Comparison of ENCODE assay signal across 5 cellular contexts in the genomic region with DNA sequence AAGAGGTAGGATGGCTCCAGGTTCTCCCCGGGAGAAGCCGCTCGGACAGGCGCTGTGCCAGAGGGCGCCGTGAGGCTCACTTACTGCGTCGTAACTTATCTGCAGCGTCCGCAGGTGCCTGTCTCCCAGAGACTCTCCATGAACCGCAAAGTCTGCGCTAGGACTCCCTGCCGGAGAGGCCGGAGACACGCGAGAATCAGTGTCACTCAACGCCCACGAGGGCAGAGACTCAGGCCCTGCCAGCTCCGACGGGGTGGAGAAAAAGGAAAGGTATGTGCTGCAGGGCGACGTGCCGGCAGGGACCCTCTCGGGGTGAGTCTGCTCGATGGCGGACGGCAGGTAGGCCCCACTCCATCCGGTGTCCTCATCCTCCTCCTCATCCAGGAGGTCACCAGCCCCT. TPM values are rescaled to one million over a fixed set of nuclear protein-coding genes. Genes with fewer than 3 reads are reported as not detected.
A peak's percentile ranks its signal among the peaks of the same experiment; 100 is the strongest.
DNase-seq lines count a peak whose midpoint lies in the region; ATAC-seq, FAIRE-seq and TF ChIP-seq lines count a peak whose summit lies in the region.
"Not testable (repeated sequence)": the region's sequence is repeated elsewhere in the genome, so short reads cannot be mapped to it uniquely, and the experiment has no call there.

No MANE protein-coding gene starts in this region.

- peak overlapping the region; percentile 78 for H3K27ac ChIP-seq in RWPE1
- H3K27ac ChIP-seq in GM12878 (ENCODE audit: control insufficient read depth, insufficient read depth) = not testable (repeated sequence)

- not testable (repeated sequence) for H3K27me3 ChIP-seq in GM12878 (replicated peaks in 1 of 2; ENCODE audit: control insufficient read depth in 2 of 2, insufficient read depth in 2 of 2, low read length in 1 of 2)

- H3K9me3 ChIP-seq in GM12878 (replicated peaks; ENCODE audit: control insufficient read depth, insufficient read depth, low read length) = not testable (repeated sequence)

- not testable (repeated sequence) for TF ChIP-seq EP300 in GM12878 (IDR thresholded peaks at IDR 0.05; ENCODE audit: borderline replicate concordance in 1 of 2, control insufficient read depth in 1 of 2, low read depth in 2 of 2, low read length in 2 of 2)

- FAIRE-seq in GM12892 (lab: Jason Lieb, UNC); GM12878 (lab: Jason Lieb, UNC): not testable (repeated sequence)

- CTCF ChIA-PET in RWPE1 (lab: Yijun Ruan, JAX); GM12878 (lab: Yijun Ruan, JAX): not testable (repeated sequence)

- RAD21 ChIA-PET in GM12878 (lab: Charles Lee; ENCODE audit: unreplicated experiment) = not testable (repeated sequence)

- not testable (repeated sequence) for TF ChIP-seq RAD21 in GM12878 (IDR thresholded peaks at IDR 0.05; ENCODE audit: insufficient read depth, low read depth, low read length)

- H3K4me2 ChIP-seq in GM12878 (ENCODE audit: control insufficient read depth, insufficient read depth) = not testable (repeated sequence)

- SMC1A ChIA-PET in GM12878 (lab: Charles Lee; ENCODE audit: uncharacterized antibody, unreplicated experiment) = not testable (repeated sequence)

- not testable (repeated sequence) for H4K20me1 ChIP-seq in GM12878 (ENCODE audit: control insufficient read depth, insufficient read depth)

- TSS peak; percentile 27 for BruUV-seq in GM12878 (replicated peaks; lab: Mats Ljungman, UMichigan)

- H3K4me1 Mint-ChIP-seq in activated T-cell treated with anti-CD3 and anti-CD28 coated beads, Interleukin-2, amount 50 U/mL, for 24 hours (ENCODE audit: low read depth) = peaks cover 75% of the 10 kb centered on the region
- H3K4me1 Mint-ChIP-seq in natural killer cell = peaks cover 31 to 42% of the 10 kb centered on the region in 2 donors

- not testable (repeated sequence) for DNase-seq in GM12892 (ENCODE audit: insufficient read length); RWPE1 (ENCODE audit: low spot score); activated T-cell treated with anti-CD3 and anti-CD28 coated beads, Interleukin-2, amount 50 U/mL, for 24 hours; GM12878 (ENCODE audit: low read depth, low spot score); natural killer cell

- H3K27me3 Mint-ChIP-seq in activated T-cell treated with anti-CD3 and anti-CD28 coated beads, Interleukin-2, amount 50 U/mL, for 24 hours; natural killer cell (ENCODE audit: low read depth in 2 of 2): not testable (repeated sequence)

- H2AFZ ChIP-seq in GM12878 (ENCODE audit: control insufficient read depth, low read depth, low read length) = not testable (repeated sequence)

- H3K4me3 ChIP-seq in GM12878 = not testable (repeated sequence)

- over 99% methylated on average over 28 of the region's 28 CpGs for WGBS in GM12878 (ENCODE audit: insufficient coverage, insufficient replicate concordance, low lambda C conversion rate, missing lambda C conversion rate)

- intact Hi-C loops in GM12878 (cut with micrococcal nuclease; ENCODE audit: unreplicated experiment) = not testable (repeated sequence)
- intact Hi-C loops in natural killer cell (cut with micrococcal nuclease) = loop anchor here (10.0 kb wide), 1 partner anchor 92 kb away; no protein-coding TSS in a partner anchor

- H3K9ac ChIP-seq in GM12878 (ENCODE audit: control insufficient read depth, insufficient read depth, low read length) = not testable (repeated sequence)

- peaks cover 4 to 18% of the 10 kb centered on the region in 2 experiments; a peak in 3 of 4 replicates for H3K36me3 ChIP-seq in GM12878 (ENCODE audit: control insufficient read depth in 2 of 2, insufficient read depth in 2 of 2, low read length in 1 of 2)

- peak overlapping the region; percentile 22 for H3K27ac Mint-ChIP-seq in activated T-cell treated with anti-CD3 and anti-CD28 coated beads, Interleukin-2, amount 50 U/mL, for 24 hours
- not testable (repeated sequence) for H3K27ac Mint-ChIP-seq in natural killer cell

- peaks cover 87% of the 10 kb centered on the region for H3K36me3 Mint-ChIP-seq in activated T-cell treated with anti-CD3 and anti-CD28 coated beads, Interleukin-2, amount 50 U/mL, for 24 hours (ENCODE audit: low read depth)
- not testable (repeated sequence) for H3K36me3 Mint-ChIP-seq in natural killer cell

- not testable (repeated sequence) for ATAC-seq in GM12878, natural killer cell

- H3K4me3 Mint-ChIP-seq in activated T-cell treated with anti-CD3 and anti-CD28 coated beads, Interleukin-2, amount 50 U/mL, for 24 hours = not testable (repeated sequence)
- H3K4me3 Mint-ChIP-seq in natural killer cell = peak overlapping the region; percentile 25

- not testable (repeated sequence) for H3K9me3 Mint-ChIP-seq in activated T-cell treated with anti-CD3 and anti-CD28 coated beads, Interleukin-2, amount 50 U/mL, for 24 hours; natural killer cell

- POLR2A ChIA-PET in RWPE1 (lab: Yijun Ruan, JAX; ENCODE audit: low non-redundant PET); GM12878 (lab: Charles Lee): not testable (repeated sequence)

- 0 out of 2 replicates have a peak, but pooled peaks have one; percentile 30 for TF ChIP-seq POLR2A in GM12892 (IDR thresholded peaks at IDR 0.05; ENCODE audit: low read depth, low read length)
- not testable (repeated sequence) for TF ChIP-seq POLR2A in GM12878 (IDR thresholded peaks at IDR 0.05; ENCODE audit: low read depth, low read length)

- TF ChIP-seq CTCF in RWPE1 (conservative IDR thresholded peaks at IDR 0.05; ENCODE audit: low read depth); GM12878 (IDR thresholded peaks at IDR 0.05 in 2 of 3, conservative IDR thresholded peaks at IDR 0.05 in 1 of 3; ENCODE audit: control insufficient read depth in 2 of 3, extremely low read depth in 1 of 3, insufficient read depth in 1 of 3, low read depth in 3 of 3, low read length in 3 of 3); natural killer cell (IDR thresholded peaks at IDR 0.05): not testable (repeated sequence)

- peaks cover 46% of the 10 kb centered on the region for H3K79me2 ChIP-seq in GM12878 (ENCODE audit: control insufficient read depth, insufficient read depth, low read length)

- peaks cover 42% of the 10 kb centered on the region for H3K4me1 ChIP-seq in GM12878 (ENCODE audit: control insufficient read depth, insufficient read depth, low read length)

- in situ Hi-C loops in GM12878 (cut with MboI) = not testable (repeated sequence)

RNA-seq across cellular contexts. Expression of a gene that starts 3.4 kb away (rescaled TPM):
- 39.6 TPM for polyA plus RNA-seq in GM12892 (2012; ENCODE audit: missing spikeins)
- 55.0 and 60.4 TPM in 2 replicates for total RNA-seq in GM12878 (2013; cell fraction: nucleolus; rRNA removed)
- total RNA-seq in GM12878 (2014; rRNA removed) (58.4 and 61.2 TPM in 2 replicates), GM12878 (2014; rRNA removed; fragmentation: Illumina TruSeq; extraction: Trizol) (35.5 and 38.4 TPM in 2 replicates), GM12878 (2021) (75.4 and 81.7 TPM in 2 replicates), natural killer cell (10 to 100 TPM; 38.7 to 62.3 (median 41.6) TPM)
- polyA plus RNA-seq in GM12878 (2011; ENCODE audit: low read depth) = 17.1 TPM
- polyA plus RNA-seq in GM12878 (2011; rRNA removed) (47.7 and 55.4 TPM in 2 replicates), GM12878 (2014; fragmentation: Illumina TruSeq; extraction: Trizol) (19.0 and 43.7 TPM in 2 replicates), GM12878 (2014; fragmentation: Nextera tagmentation; extraction: Ambion mirVana) (10 to 100 TPM in 1 of 2 experiments, 1 to 10 TPM in 1; 8.2 to 20.4 TPM), GM12878 (2014; rRNA removed) (96.4 and 105 TPM in 2 replicates), GM12878 (2016; fragmentation: Nextera tagmentation; extraction: Ambion mirVana) (10 to 100 TPM; 10.5 to 14.9 TPM)
- polyA plus RNA-seq in GM12878 (2011; cell fraction: cytosol; rRNA removed) = 41.9 and 53.8 TPM in 2 replicates
- polyA plus RNA-seq in GM12878 (2011; cell fraction: nucleus; rRNA removed) = 296 and 320 TPM in 2 replicates
- polyA plus RNA-seq in GM12878 (2012) = 32.2 and 42.4 TPM in 2 replicates
- polyA minus RNA-seq in GM12878 (2011; rRNA and poly(A)+ RNA removed) = 15.0 and 45.6 TPM in 2 replicates
- 24.7 and 29.1 TPM in 2 replicates for polyA minus RNA-seq in GM12878 (2011; cell fraction: cytosol; rRNA and poly(A)+ RNA removed)
- polyA minus RNA-seq in GM12878 (2011; cell fraction: nucleus; rRNA and poly(A)+ RNA removed) = 50.2 and 69.5 TPM in 2 replicates

RNA-seq across cellular contexts. Expression of a gene that starts 3.4 kb away (rescaled TPM):
- 67.6 TPM for polyA plus RNA-seq in GM12892 (2012; ENCODE audit: missing spikeins)
- 64.9 and 75.3 TPM in 2 replicates for total RNA-seq in GM12878 (2013; cell fraction: nucleolus; rRNA removed)
- total RNA-seq in GM12878 (2014; rRNA removed) (61.7 and 67.9 TPM in 2 replicates), GM12878 (2014; rRNA removed; fragmentation: Illumina TruSeq; extraction: Trizol) (40.8 and 47.3 TPM in 2 replicates), GM12878 (2021) (85.9 and 89.8 TPM in 2 replicates), natural killer cell (10 to 100 TPM; 78.3 to 84.8 (median 79.3) TPM)
- polyA plus RNA-seq in GM12878 (2011; ENCODE audit: low read depth) = 37.1 TPM
- polyA plus RNA-seq in GM12878 (2011; rRNA removed) (80.3 and 82.5 TPM in 2 replicates), GM12878 (2014; fragmentation: Illumina TruSeq; extraction: Trizol) (63.1 and 69.0 TPM in 2 replicates), GM12878 (2014; fragmentation: Nextera tagmentation; extraction: Ambion mirVana) (10 to 100 TPM in 1 of 2 experiments, 1 to 10 TPM in 1; 8.1 to 12.3 TPM), GM12878 (2014; rRNA removed) (90.0 and 93.0 TPM in 2 replicates), GM12878 (2016; fragmentation: Nextera tagmentation; extraction: Ambion mirVana) (100 to 1,000 TPM; 123 to 137 TPM)
- 70.0 and 94.3 TPM in 2 replicates for polyA plus RNA-seq in GM12878 (2011; cell fraction: cytosol; rRNA removed)
- polyA plus RNA-seq in GM12878 (2011; cell fraction: nucleus; rRNA removed) = 268 and 279 TPM in 2 replicates
- polyA plus RNA-seq in GM12878 (2012) = 78.5 and 91.3 TPM in 2 replicates
- 50.8 and 53.6 TPM in 2 replicates for polyA minus RNA-seq in GM12878 (2011; rRNA and poly(A)+ RNA removed)
- polyA minus RNA-seq in GM12878 (2011; cell fraction: cytosol; rRNA and poly(A)+ RNA removed) = 13.8 and 16.0 TPM in 2 replicates
- 46.1 and 51.3 TPM in 2 replicates for polyA minus RNA-seq in GM12878 (2011; cell fraction: nucleus; rRNA and poly(A)+ RNA removed)

RNA-seq across cellular contexts. Expression of a gene that starts 7.1 kb away (rescaled TPM):
- polyA plus RNA-seq in GM12892 (2012; ENCODE audit: missing spikeins) = 7.4 TPM
- total RNA-seq in GM12878 (2013; cell fraction: nucleolus; rRNA removed) = 20.6 and 25.5 TPM in 2 replicates
- total RNA-seq in GM12878 (2014; rRNA removed) (7.7 and 8.8 TPM in 2 replicates), GM12878 (2014; rRNA removed; fragmentation: Illumina TruSeq; extraction: Trizol) (5.1 and 5.2 TPM in 2 replicates), GM12878 (2021) (16.4 and 19.8 TPM in 2 replicates), natural killer cell (10 to 100 TPM in 1 of 3 donors, 1 to 10 TPM in 2; 9.0 to 11.3 (median 9.4) TPM)
- polyA plus RNA-seq in GM12878 (2011; ENCODE audit: low read depth) = 3.1 TPM
- polyA plus RNA-seq in GM12878 (2011; rRNA removed) (2.4 and 3.5 TPM in 2 replicates), GM12878 (2014; fragmentation: Illumina TruSeq; extraction: Trizol) (7.1 and 8.7 TPM in 2 replicates), GM12878 (2014; fragmentation: Nextera tagmentation; extraction: Ambion mirVana) (under 1 TPM; 0.42 to 0.43 TPM), GM12878 (2014; rRNA removed) (16.9 and 18.1 TPM in 2 replicates), GM12878 (2016; fragmentation: Nextera tagmentation; extraction: Ambion mirVana) (1 to 10 TPM; 6.8 to 7.2 TPM)
- 3.4 and 5.5 TPM in 2 replicates for polyA plus RNA-seq in GM12878 (2011; cell fraction: cytosol; rRNA removed)
- polyA plus RNA-seq in GM12878 (2011; cell fraction: nucleus; rRNA removed) = 21.4 and 37.3 TPM in 2 replicates
- 8.0 and 10.3 TPM in 2 replicates for polyA plus RNA-seq in GM12878 (2012)
- polyA minus RNA-seq in GM12878 (2011; rRNA and poly(A)+ RNA removed) = 2.6 and 3.9 TPM in 2 replicates
- 2.4 and 2.7 TPM in 2 replicates for polyA minus RNA-seq in GM12878 (2011; cell fraction: cytosol; rRNA and poly(A)+ RNA removed)
- polyA minus RNA-seq in GM12878 (2011; cell fraction: nucleus; rRNA and poly(A)+ RNA removed) = 4.5 and 7.1 TPM in 2 replicates

RNA-seq across cellular contexts. Expression of a gene that starts 32.6 kb away (rescaled TPM):
- polyA plus RNA-seq in GM12892 (2012; ENCODE audit: missing spikeins) = 5.4 TPM
- total RNA-seq in GM12878 (2013; cell fraction: nucleolus; rRNA removed) = 32.3 and 36.3 TPM in 2 replicates
- total RNA-seq in GM12878 (2014; rRNA removed) = 6.6 and 7.4 TPM in 2 replicates
- 3.4 and 3.6 TPM in 2 replicates for total RNA-seq in GM12878 (2014; rRNA removed; fragmentation: Illumina TruSeq; extraction: Trizol)
- 13.0 and 15.6 TPM in 2 replicates for total RNA-seq in GM12878 (2021)
- 2.8 TPM for polyA plus RNA-seq in GM12878 (2011; ENCODE audit: low read depth)
- polyA plus RNA-seq in GM12878 (2011; rRNA removed) = 4.6 and 7.1 TPM in 2 replicates
- polyA plus RNA-seq in GM12878 (2011; cell fraction: cytosol; rRNA removed) = 8.6 and 10.4 TPM in 2 replicates
- polyA plus RNA-seq in GM12878 (2011; cell fraction: nucleus; rRNA removed) = 78.9 and 90.5 TPM in 2 replicates
- polyA plus RNA-seq in GM12878 (2012) = 8.4 and 9.5 TPM in 2 replicates
- polyA plus RNA-seq in GM12878 (2014; fragmentation: Illumina TruSeq; extraction: Trizol) = 2.1 and 3.4 TPM in 2 replicates
- polyA plus RNA-seq in GM12878 (2014; fragmentation: Nextera tagmentation; extraction: Ambion mirVana) = 1 to 10 TPM in 1 of 2 experiments, under 1 TPM in 1; 0.24 to 1.2 TPM
- polyA plus RNA-seq in GM12878 (2014; rRNA removed) = 14.8 and 16.0 TPM in 2 replicates
- 1 to 10 TPM; 4.7 to 5.9 TPM for polyA plus RNA-seq in GM12878 (2016; fragmentation: Nextera tagmentation; extraction: Ambion mirVana)
- 4.3 and 8.1 TPM in 2 replicates for polyA minus RNA-seq in GM12878 (2011; rRNA and poly(A)+ RNA removed)
- 4.1 and 4.8 TPM in 2 replicates for polyA minus RNA-seq in GM12878 (2011; cell fraction: cytosol; rRNA and poly(A)+ RNA removed)
- 10.2 and 17.1 TPM in 2 replicates for polyA minus RNA-seq in GM12878 (2011; cell fraction: nucleus; rRNA and poly(A)+ RNA removed)
- total RNA-seq in natural killer cell = 10 to 100 TPM; 12.1 to 15.7 (median 14.4) TPM

RNA-seq across cellular contexts. Expression of a gene that starts 33.6 kb away (rescaled TPM):
- polyA plus RNA-seq in GM12892 (2012; ENCODE audit: missing spikeins) = 2.7 TPM
- total RNA-seq in GM12878 (2013; cell fraction: nucleolus; rRNA removed) = 35.2 and 40.5 TPM in 2 replicates
- total RNA-seq in GM12878 (2014; rRNA removed) = 1.9 and 2.2 TPM in 2 replicates
- total RNA-seq in GM12878 (2014; rRNA removed; fragmentation: Illumina TruSeq; extraction: Trizol) = 0.55 and 0.58 TPM in 2 replicates
- total RNA-seq in GM12878 (2021) = 2.4 and 2.6 TPM in 2 replicates
- 0.59 TPM for polyA plus RNA-seq in GM12878 (2011; ENCODE audit: low read depth)
- polyA plus RNA-seq in GM12878 (2011; rRNA removed) = 1.9 and 4.9 TPM in 2 replicates
- polyA plus RNA-seq in GM12878 (2011; cell fraction: cytosol; rRNA removed) = 5.3 and 9.1 TPM in 2 replicates
- 80.5 and 97.8 TPM in 2 replicates for polyA plus RNA-seq in GM12878 (2011; cell fraction: nucleus; rRNA removed)
- polyA plus RNA-seq in GM12878 (2012) = 2.7 and 2.9 TPM in 2 replicates
- polyA plus RNA-seq in GM12878 (2014; fragmentation: Illumina TruSeq; extraction: Trizol) = 0.34 TPM in 1 of 2 replicates, not detected in the other
- under 1 TPM in 1 of 2 experiments, not detected in 1; 0.11 TPM for polyA plus RNA-seq in GM12878 (2014; fragmentation: Nextera tagmentation; extraction: Ambion mirVana)
- 1.6 and 2.1 TPM in 2 replicates for polyA plus RNA-seq in GM12878 (2014; rRNA removed)
- 1 to 10 TPM; 1.8 to 2.2 TPM for polyA plus RNA-seq in GM12878 (2016; fragmentation: Nextera tagmentation; extraction: Ambion mirVana)
- 3.6 and 6.7 TPM in 2 replicates for polyA minus RNA-seq in GM12878 (2011; rRNA and poly(A)+ RNA removed)
- 2.4 and 2.8 TPM in 2 replicates for polyA minus RNA-seq in GM12878 (2011; cell fraction: cytosol; rRNA and poly(A)+ RNA removed)
- polyA minus RNA-seq in GM12878 (2011; cell fraction: nucleus; rRNA and poly(A)+ RNA removed) = 10.4 and 18.9 TPM in 2 replicates
- total RNA-seq in natural killer cell = 1 to 10 TPM; 1.6 to 4.2 (median 4.0) TPM
